In genomic region chr6:108578595-108579038, GRCh38 we compare ENCODE assay signal across 1 cellular context.
TF ChIP-seq lines count a peak whose summit lies in the region.

No MANE protein-coding gene starts in this region.

TF ChIP-seq in K562, 482 proteins besides CTCF, POLR2A, EP300 and RAD21 (continued from another document and continues in another):
- peak; percentile 48; the same call in 1 of the 2 replicates for TF ChIP-seq MEF2A (IDR thresholded peaks at IDR 0.05; ENCODE audit: control insufficient read depth, low read depth, low read length)
- TF ChIP-seq ZNF655 (CRISPR knock-in tag; IDR thresholded peaks at IDR 0.05), result no peak
- no peak for TF ChIP-seq E2F4 (CRISPR knock-in tag; IDR thresholded peaks at IDR 0.05; ENCODE audit: low read depth)
- TF ChIP-seq CHD2 (IDR thresholded peaks at IDR 0.05; ENCODE audit: low read depth, low read length), result no peak
- no peak for TF ChIP-seq PHF20 (IDR thresholded peaks at IDR 0.05; ENCODE audit: partially characterized antibody)
- no peak for TF ChIP-seq GTF2F1 (IDR thresholded peaks at IDR 0.05; ENCODE audit: low read depth, low read length)
- TF ChIP-seq PBX2 (CRISPR knock-in tag; IDR thresholded peaks at IDR 0.05; ENCODE audit: low read depth), result 0 out of 2 replicates have a peak, but pooled peaks have one; percentile 27
- peak; percentile 86 for TF ChIP-seq PBX2 (tag; conservative IDR thresholded peaks at IDR 0.05; ENCODE audit: low read depth)
- 0 out of 2 replicates have a peak, but pooled peaks have one; percentile 29 for TF ChIP-seq ESRRA (IDR thresholded peaks at IDR 0.05; ENCODE audit: borderline replicate concordance, low read depth)
- TF ChIP-seq ZNF140 (CRISPR knock-in tag; IDR thresholded peaks at IDR 0.05), result no peak
- no peak for TF ChIP-seq SAP30 (IDR thresholded peaks at IDR 0.05; ENCODE audit: borderline replicate concordance, insufficient read depth, low read depth, low read length, poor library complexity, severe bottlenecking)
- no peak for TF ChIP-seq ZNF347 (CRISPR knock-in tag; IDR thresholded peaks at IDR 0.05; ENCODE audit: low read depth)
- TF ChIP-seq ZNF445 (CRISPR knock-in tag; IDR thresholded peaks at IDR 0.05; ENCODE audit: low read depth), result no peak
- peak; percentile 73 for TF ChIP-seq PML (IDR thresholded peaks at IDR 0.05; ENCODE audit: low read length)
- no peak for TF ChIP-seq POLR2AphosphoS2 (IDR thresholded peaks at IDR 0.05; ENCODE audit: low read length)
- peak; percentile 97 for TF ChIP-seq SMARCE1 (IDR thresholded peaks at IDR 0.05)
- TF ChIP-seq ZNF253 (CRISPR knock-in tag; conservative IDR thresholded peaks at IDR 0.05), result no peak
- peak; percentile 96 for TF ChIP-seq PKNOX1 (IDR thresholded peaks at IDR 0.05)
- no peak for TF ChIP-seq ZNF77 (CRISPR knock-in tag; IDR thresholded peaks at IDR 0.05)
- no peak for TF ChIP-seq TGIF2 (CRISPR knock-in tag; IDR thresholded peaks at IDR 0.05)
- TF ChIP-seq ZNF512 (tag; IDR thresholded peaks at IDR 0.05), result no peak
- no peak for TF ChIP-seq RBM34 (IDR thresholded peaks at IDR 0.05; ENCODE audit: borderline replicate concordance, insufficient read depth, low read length)
- TF ChIP-seq STAT5A (IDR thresholded peaks at IDR 0.05; ENCODE audit: borderline replicate concordance, low read length), result peak; percentile 82
- no peak for TF ChIP-seq ZC3H4 (CRISPR knock-in tag; IDR thresholded peaks at IDR 0.05; ENCODE audit: borderline replicate concordance)
- TF ChIP-seq ZFP30 (CRISPR knock-in tag; IDR thresholded peaks at IDR 0.05; ENCODE audit: borderline replicate concordance), result no peak
- TF ChIP-seq ZNF436 (CRISPR knock-in tag; IDR thresholded peaks at IDR 0.05), result no peak
- TF ChIP-seq ZNF695 (CRISPR knock-in tag; IDR thresholded peaks at IDR 0.05), result no peak
- TF ChIP-seq NCOA1 (IDR thresholded peaks at IDR 0.05; ENCODE audit: low read depth), result peak; percentile 88
- no peak for TF ChIP-seq KAT8 (IDR thresholded peaks at IDR 0.05; ENCODE audit: low read depth)
- no peak for TF ChIP-seq ZNF740 (CRISPR knock-in tag; IDR thresholded peaks at IDR 0.05)
- no peak for TF ChIP-seq ZNF740 (tag; IDR thresholded peaks at IDR 0.05)
- no peak for TF ChIP-seq NR4A1 (CRISPR knock-in tag; IDR thresholded peaks at IDR 0.05)
- 0 out of 2 replicates have a peak, but pooled peaks have one; percentile 28 for TF ChIP-seq NR4A1 (tag; IDR thresholded peaks at IDR 0.05)
- TF ChIP-seq MCM2 (IDR thresholded peaks at IDR 0.05; ENCODE audit: low read depth), result no peak
- TF ChIP-seq FOXP4 (CRISPR knock-in tag; IDR thresholded peaks at IDR 0.05; ENCODE audit: borderline replicate concordance), result no peak
- TF ChIP-seq GTF3C2 (IDR thresholded peaks at IDR 0.05; ENCODE audit: borderline replicate concordance, extremely low read depth, insufficient read length), result no peak
- TF ChIP-seq ZNF263 (CRISPR knock-in tag; IDR thresholded peaks at IDR 0.05; ENCODE audit: borderline replicate concordance), result no peak
- TF ChIP-seq ZNF76 (CRISPR knock-in tag; IDR thresholded peaks at IDR 0.05; ENCODE audit: borderline replicate concordance), result no peak
- TF ChIP-seq ZNF280A (IDR thresholded peaks at IDR 0.05; ENCODE audit: low read depth, partially characterized antibody), result no peak
- peak; percentile 48; the same call in 1 of the 2 replicates for TF ChIP-seq HMBOX1 (IDR thresholded peaks at IDR 0.05)
- TF ChIP-seq HINFP (tag; conservative IDR thresholded peaks at IDR 0.05; ENCODE audit: low read depth), result no peak
- TF ChIP-seq FOXP1 (CRISPR knock-in tag; IDR thresholded peaks at IDR 0.05), result no peak
- no peak for TF ChIP-seq FUS (optimal IDR thresholded peaks at IDR 0.05; ENCODE audit: low read depth, low read length)
- TF ChIP-seq COPS2 (conservative IDR thresholded peaks at IDR 0.05), result no peak
- no peak for TF ChIP-seq ZNF274 (IDR thresholded peaks at IDR 0.05; ENCODE audit: borderline replicate concordance, low read depth, low read length)
